Comparison of ENCODE assay signal across 18 cellular contexts in genomic region chr10:63672491-63672890, GRCh38.
A peak's percentile ranks its signal among the peaks of the same experiment; 100 is the strongest.
DNase-seq lines count a peak whose midpoint lies in the region; TF ChIP-seq lines count a peak whose summit lies in the region.
"Had no signal": no experiment of that assay in that cellular context is flagged by ENCODE, and none has a peak within 500 bp of the region (broad histone marks: within the 10 kb centered on the region; RNA-seq: fewer than 3 reads in every experiment).

No MANE protein-coding gene starts in this region.

- H3K9me3 ChIP-seq in BLaER1 treated with 17β-estradiol and CSF1 and Interleukin-3, amounts not matched to agents 10 nM and 100 nM (replicated peaks in 1 of 11): no peaks in the 10 kb centered on the region
- H3K9me3 ChIP-seq in HEK293 (ENCODE audit: control insufficient read depth, insufficient read depth, low read depth, low read length) (no peaks in the 10 kb centered on the region), osteoblast (ENCODE audit: low read depth, low read length) (no peaks in the 10 kb centered on the region), transverse colon (no peaks in the 10 kb centered on the region)

- POLR2A ChIA-PET in HEK293 (lab: Yijun Ruan, JAX): interaction anchor here (1.5 kb wide), 1 partner anchor 13 kb away, joined by 4 read pairs; no protein-coding TSS in a partner anchor

- H4K20me1 ChIP-seq in BLaER1 treated with 17β-estradiol and CSF1 and Interleukin-3, amounts not matched to agents 10 nM and 100 nM: no peaks in the 10 kb centered on the region
- no peaks in the 10 kb centered on the region for H4K20me1 ChIP-seq in osteoblast (ENCODE audit: insufficient read depth, low read length)

- peak overlapping the region; percentile 74 for H2AFZ ChIP-seq in osteoblast (ENCODE audit: low read length)
- H2AFZ ChIP-seq: hepatocyte had no signal

- peaks cover 13 to 24% (median 21%) of the 10 kb centered on the region in 10 experiments for H3K4me1 ChIP-seq in BLaER1 treated with 17β-estradiol and CSF1 and Interleukin-3, amounts not matched to agents 10 nM and 100 nM
- H3K4me1 ChIP-seq in HEK293 (ENCODE audit: control insufficient read depth, insufficient read depth, low read length) (peaks cover 14% of the 10 kb centered on the region), osteoblast (ENCODE audit: insufficient read depth, low read length) (peaks cover 22% of the 10 kb centered on the region), transverse colon (peaks cover 0 to 16% (median 11%) of the 10 kb centered on the region in 4 donors)

- CTCF ChIA-PET in HEK293 (lab: Yijun Ruan, JAX): interaction anchor here (1.5 kb wide), 1 partner anchor 35 kb away, joined by 4 read pairs; no protein-coding TSS in a partner anchor

- no peaks in the 10 kb centered on the region for H3K27me3 ChIP-seq in BLaER1 treated with 17β-estradiol and CSF1 and Interleukin-3, amounts not matched to agents 10 nM and 100 nM
- H3K27me3 ChIP-seq in osteoblast (ENCODE audit: insufficient read depth, low read length) (no peaks in the 10 kb centered on the region), transverse colon (no peaks in the 10 kb centered on the region)
- H3K27me3 ChIP-seq: hepatocyte had no signal

- WGBS in transverse colon (ENCODE audit: low coverage in 1 of 2), 2 donors: 88% methylated on average over 3 of the region's 3 CpGs; no CpG with 5 or more reads in 1 of the 2 donors

- no peaks in the 10 kb centered on the region for H3K79me2 ChIP-seq in osteoblast (ENCODE audit: insufficient read depth, low read length)
- H3K79me2 ChIP-seq: hepatocyte had no signal

- no peak overlapping the region for H3K9ac ChIP-seq in BLaER1 treated with 17β-estradiol and CSF1 and Interleukin-3, amounts not matched to agents 10 nM and 100 nM

- no peak for TF ChIP-seq POLR2A in transverse colon (IDR thresholded peaks at IDR 0.05)

- no peak overlapping the region for H3K4me3 ChIP-seq in BLaER1 treated with 17β-estradiol and CSF1 and Interleukin-3, amounts not matched to agents 10 nM and 100 nM
- H3K4me3 ChIP-seq in HEK293 (ENCODE audit: low read depth, low read length) (no peak overlapping the region), osteoblast (ENCODE audit: insufficient read depth, low read length) (no peak overlapping the region), transverse colon (no peak overlapping the region)
- H3K4me3 ChIP-seq: hepatocyte, K562 had no signal

- no peak for TF ChIP-seq EP300 in transverse colon (IDR thresholded peaks at IDR 0.05; ENCODE audit: low read depth)

- peak overlapping the region; percentile 57 to 81 (median 72) for H3K4me2 ChIP-seq in BLaER1 treated with 17β-estradiol and CSF1 and Interleukin-3, amounts not matched to agents 10 nM and 100 nM
- H3K4me2 ChIP-seq in osteoblast (ENCODE audit: insufficient read depth, low read length): no peak overlapping the region
- H3K4me2 ChIP-seq: hepatocyte had no signal

- in situ Hi-C loops in transverse colon (cut with MboI; ENCODE audit: low pct_ligation_motif_present in 1 of 4, low pct_unique_long_range_greater_than_20kb in 1 of 4, low sequenced_read_pairs in 3 of 4): no loop called here

- intact Hi-C loops in transverse colon (cut with DNase I; ENCODE audit: low total_unique reads): no loop called here

- H3K27ac ChIP-seq in BLaER1 treated with 17β-estradiol and CSF1 and Interleukin-3, amounts not matched to agents 10 nM and 100 nM: peak overlapping the region in 1 of 11 experiments; percentile 41; a peak in 3 of 22 replicates
- no peak overlapping the region for H3K27ac ChIP-seq in HEK293 (ENCODE audit: extremely low read depth, low read depth, low read length)
- H3K27ac ChIP-seq in osteoblast (ENCODE audit: low read depth, low read length): no peak overlapping the region
- no peak overlapping the region for H3K27ac ChIP-seq in transverse colon
- H3K27ac ChIP-seq: hepatocyte had no signal

- H3K36me3 ChIP-seq in BLaER1 treated with 17β-estradiol and CSF1 and Interleukin-3, amounts not matched to agents 10 nM and 100 nM: no peaks in the 10 kb centered on the region
- no peaks in the 10 kb centered on the region for H3K36me3 ChIP-seq in HEK293 (ENCODE audit: control insufficient read depth in 2 of 2, insufficient read depth in 1 of 2, low read length in 2 of 2)
- no peaks in the 10 kb centered on the region for H3K36me3 ChIP-seq in osteoblast (ENCODE audit: insufficient read depth, low read length)
- no peaks in the 10 kb centered on the region for H3K36me3 ChIP-seq in transverse colon

- no peak for TF ChIP-seq CTCF in HEK293 (tag by site-specific recombination; IDR thresholded peaks at IDR 0.05)
- TF ChIP-seq CTCF in osteoblast (IDR thresholded peaks at IDR 0.05; ENCODE audit: extremely low read depth, low read depth, low read length): no peak
- no peak for TF ChIP-seq CTCF in transverse colon (IDR thresholded peaks at IDR 0.05)

- DNase-seq in dermis blood vessel endothelial cell (peak; percentile 30), osteoblast (ENCODE audit: insufficient read length, low spot score, missing footprints) (no peak), hippocampal formation (lab: John Stamatoyannopoulos, UW) (no peak), transverse colon (no peak), midbrain (lab: John Stamatoyannopoulos, UW) (no peak), islet precursor cell (no peak)
- DNase-seq: activated CD4-positive, alpha-beta T cell treated with anti-CD3 and anti-CD28 coated beads, Interleukin-2, amount 10 ng/mL, durations not matched to agents 7 days and 5 days; amygdala; cerebellar nuclear complex; effector memory CD4-positive, alpha-beta T cell; kidney glomerular epithelial cell; NCI-H1930; NCI-H510A; T-helper 1 cell had no signal

TF ChIP-seq in HEK293, 187 proteins besides CTCF, POLR2A, EP300 and RAD21:
- TF ChIP-seq ZNF202 (tag by site-specific recombination; IDR thresholded peaks at IDR 0.05; ENCODE audit: borderline replicate concordance) (no peak), ZNF560 (tag by site-specific recombination; IDR thresholded peaks at IDR 0.05; ENCODE audit: borderline replicate concordance) (no peak), IKZF3 (tag by site-specific recombination; IDR thresholded peaks at IDR 0.05) (0 out of 2 replicates have a peak, but pooled peaks have one; percentile 19), ELK4 (IDR thresholded peaks at IDR 0.05; ENCODE audit: borderline replicate concordance, low read depth, low read length) (no peak), ZIC2 (tag by site-specific recombination; IDR thresholded peaks at IDR 0.05) (peak; percentile 63; the same call in 1 of the 2 replicates)
TF ChIP-seq in HEK293: peak in this region for 2.
